8 cellular contexts compared by ENCODE assay signal in genomic region chr13:39037880-39038568, GRCh38. TPM values are rescaled to one million over a fixed set of nuclear protein-coding genes. Genes with fewer than 3 reads are reported as not detected.
A peak's percentile ranks its signal among the peaks of the same experiment; 100 is the strongest.
DNase-seq lines count a peak whose midpoint lies in the region; ATAC-seq and TF ChIP-seq lines count a peak whose summit lies in the region.

TSS of gene NHLRC3 (plus strand) at chr13:39038456. CDS start at chr13:39038640, 184 bp downstream.
TSS of gene PROSER1 (minus strand) at chr13:39038089. CDS start at chr13:39037242, 847 bp downstream.

- DNase-seq in DND-41, result peak; percentile 93
- peak; percentile 96 for DNase-seq in GM23338 (ENCODE audit: low spot score)
- peak; percentile 46 for DNase-seq in LNCaP clone FGC (ENCODE audit: low read depth)
- DNase-seq in SHP77 (lab: John Stamatoyannopoulos, UW), result peak; percentile 74 to 81
- DNase-seq in activated effector memory CD4-positive, alpha-beta T cell treated with anti-CD3 and anti-CD28 coated beads, Interleukin-2, amount 50 U/mL, for 16 hours, result peak; percentile 91
- DNase-seq in fibroblast of the conjunctiva (ENCODE audit: low read depth), result peak; percentile 94
- DNase-seq in nephron progenitor cell, result peak; percentile 82
- peak; percentile 89 to 93 for DNase-seq in stimulated activated naive CD8-positive, alpha-beta T cell treated with anti-CD3 and anti-CD28 coated beads, Interleukin-15, amount 100 ng/mL, for 72 hours

- H3F3A ChIP-seq in GM23338 (replicated peaks; ENCODE audit: low read depth), result no peaks in the 10 kb centered on the region

- no peaks in the 10 kb centered on the region for H3K9me3 Mint-ChIP-seq in GM23338
- H3K9me3 Mint-ChIP-seq in nephron progenitor cell, result no peaks in the 10 kb centered on the region
- H3K9me3 Mint-ChIP-seq in stimulated activated naive CD8-positive, alpha-beta T cell treated with anti-CD3 and anti-CD28 coated beads, Interleukin-15, amount 100 ng/mL, for 72 hours, result no peaks in the 10 kb centered on the region

- peaks cover 27% of the 10 kb centered on the region for H4K20me1 ChIP-seq in DND-41 (ENCODE audit: insufficient read depth, low read length)
- H4K20me1 ChIP-seq in GM23338 (replicated peaks; ENCODE audit: insufficient read depth), result peaks cover 16% of the 10 kb centered on the region; the same call in 1 of the 2 replicates

- H3K4me3 Mint-ChIP-seq in GM23338 (peak within 1 kb of the TSS; percentile 93), nephron progenitor cell (peak within 1 kb of the TSS; percentile 99)
- H3K4me3 Mint-ChIP-seq in stimulated activated naive CD8-positive, alpha-beta T cell treated with anti-CD3 and anti-CD28 coated beads, Interleukin-15, amount 100 ng/mL, for 72 hours, result peak within 1 kb of the TSS; percentile 90 to 97

- H3K4me3 ChIP-seq in DND-41 (ENCODE audit: low read depth in 1 of 2, low read length in 2 of 2), result peak within 1 kb of the TSS; percentile 85 to 91
- H3K4me3 ChIP-seq in GM23338, result peak within 1 kb of the TSS; percentile 86
- H3K4me3 ChIP-seq in LNCaP clone FGC (ENCODE audit: low read depth, low read length), result peak within 1 kb of the TSS; percentile 92

- H3K79me2 ChIP-seq in DND-41 (ENCODE audit: insufficient read depth, low read length) (peaks cover 78% of the 10 kb centered on the region), GM23338 (replicated peaks; ENCODE audit: insufficient read depth) (peaks cover 53% of the 10 kb centered on the region)

- no peak for TF ChIP-seq CTCF in DND-41 (IDR thresholded peaks at IDR 0.05; ENCODE audit: borderline replicate concordance, extremely low read depth, low read length, poor library complexity, severe bottlenecking)
- no peak for TF ChIP-seq CTCF in GM23338 (conservative IDR thresholded peaks at IDR 0.05; ENCODE audit: low read depth in 2 of 2)
- no peak for TF ChIP-seq CTCF in LNCaP clone FGC (IDR thresholded peaks at IDR 0.05; ENCODE audit: control insufficient read depth, extremely low read depth, insufficient read depth)
- no peak for TF ChIP-seq CTCF in nephron progenitor cell (IDR thresholded peaks at IDR 0.05)

- H3K9me3 ChIP-seq in DND-41 (ENCODE audit: insufficient read depth, low read length, severe bottlenecking), result no peaks in the 10 kb centered on the region

- H2AFZ ChIP-seq in DND-41 (ENCODE audit: low read depth, low read length), result peak within 1 kb of the TSS; percentile 98
- H2AFZ ChIP-seq in GM23338, result peak within 1 kb of the TSS; percentile 2

- H3K36me3 ChIP-seq in DND-41 (ENCODE audit: insufficient read depth, low read length) (peaks cover 11% of the 10 kb centered on the region; the same call in 1 of the 2 replicates), GM23338 (ENCODE audit: insufficient read depth) (no peaks in the 10 kb centered on the region)

- peaks cover 53% of the 10 kb centered on the region for H3K4me1 ChIP-seq in DND-41 (ENCODE audit: insufficient read depth, low read length)
- peaks cover 19% of the 10 kb centered on the region for H3K4me1 ChIP-seq in GM23338 (ENCODE audit: insufficient read depth)

- H3K27ac Mint-ChIP-seq in GM23338, result peak within 1 kb of the TSS; percentile 98
- peak within 1 kb of the TSS; percentile 100 for H3K27ac Mint-ChIP-seq in nephron progenitor cell
- H3K27ac Mint-ChIP-seq in stimulated activated naive CD8-positive, alpha-beta T cell treated with anti-CD3 and anti-CD28 coated beads, Interleukin-15, amount 100 ng/mL, for 72 hours, result peak within 1 kb of the TSS; percentile 98 to 99

- H3K4me1 Mint-ChIP-seq in GM23338 (peaks cover 24% of the 10 kb centered on the region), nephron progenitor cell (peaks cover 58% of the 10 kb centered on the region)
- peaks cover 34% of the 10 kb centered on the region for H3K4me1 Mint-ChIP-seq in stimulated activated naive CD8-positive, alpha-beta T cell treated with anti-CD3 and anti-CD28 coated beads, Interleukin-15, amount 100 ng/mL, for 72 hours

- H3K4me2 ChIP-seq in DND-41 (ENCODE audit: insufficient read depth, low read length), result peak within 1 kb of the TSS; percentile 83
- H3K4me2 ChIP-seq in GM23338, result peak within 1 kb of the TSS; percentile 76

- H3K27ac ChIP-seq in DND-41 (ENCODE audit: low read length) (peak within 1 kb of the TSS; percentile 94), GM23338 (ENCODE audit: low read depth) (peak within 1 kb of the TSS; percentile 90)

- H3K27me3 Mint-ChIP-seq in GM23338 (ENCODE audit: insufficient read depth, low read depth, poor library complexity), result peaks cover under 1% of the 10 kb centered on the region
- no peaks in the 10 kb centered on the region for H3K27me3 Mint-ChIP-seq in nephron progenitor cell (ENCODE audit: low read depth, poor library complexity)
- no peaks in the 10 kb centered on the region for H3K27me3 Mint-ChIP-seq in stimulated activated naive CD8-positive, alpha-beta T cell treated with anti-CD3 and anti-CD28 coated beads, Interleukin-15, amount 100 ng/mL, for 72 hours

- ATAC-seq in DND-41 (ENCODE audit: insufficient read depth, low read depth) (peak; percentile 85), GM23338 (peak; percentile 89)
- ATAC-seq in stimulated activated naive CD8-positive, alpha-beta T cell treated with anti-CD3 and anti-CD28 coated beads, Interleukin-15, amount 100 ng/mL, for 72 hours, result peak; percentile 95

- no peaks in the 10 kb centered on the region for H3K27me3 ChIP-seq in DND-41 (ENCODE audit: insufficient read depth, low read length, poor library complexity)
- no peaks in the 10 kb centered on the region for H3K27me3 ChIP-seq in GM23338 (ENCODE audit: insufficient read depth)

- no peaks in the 10 kb centered on the region for H3K9me2 ChIP-seq in GM23338 (ENCODE audit: insufficient read depth)

- H3K9ac ChIP-seq in DND-41 (ENCODE audit: low read depth, low read length), result peak within 1 kb of the TSS; percentile 86

- H3K36me3 Mint-ChIP-seq in GM23338 (ENCODE audit: low read depth) (peaks cover 11% of the 10 kb centered on the region), nephron progenitor cell (ENCODE audit: low read depth) (peaks cover 22% of the 10 kb centered on the region)

TF ChIP-seq in GM23338, 12 proteins besides CTCF, POLR2A, EP300 and RAD21 (continues in another document):
- TF ChIP-seq POLR2AphosphoS5 (IDR thresholded peaks at IDR 0.05; ENCODE audit: low read depth) (peak; percentile 73), ZNF462 (CRISPR knock-in tag; IDR thresholded peaks at IDR 0.05) (no peak)

RNA-seq across cellular contexts. Expression of gene NHLRC3, which starts in this region (rescaled TPM):
- 14.6 and 15.6 TPM in 2 replicates for total RNA-seq in GM23338 (2014; rRNA removed; shearing (Covaris generic))
- 11.0 and 11.8 TPM in 2 replicates for polyA plus RNA-seq in GM23338 (2016; fragmentation: Nextera tagmentation; extraction: Ambion mirVana)

RNA-seq across cellular contexts. Expression of gene PROSER1, which starts in this region (rescaled TPM):
- total RNA-seq in GM23338 (2014; rRNA removed; shearing (Covaris generic)), result 116 and 141 TPM in 2 replicates
- polyA plus RNA-seq in GM23338 (2016; fragmentation: Nextera tagmentation; extraction: Ambion mirVana), result 58.8 and 64.9 TPM in 2 replicates

Comparison
In these comparisons a context has a peak if more than half of its experiments do, and no peak if none do; other contexts are left out.
1. Peak in every context shown above with its lines: DNase-seq, ATAC-seq, H3K4me3 ChIP-seq and H3K27ac ChIP-seq.
2. DNase-seq: peak in every context shown above with its lines; median percentile 96 in GM23338; 94 in fibroblast of the conjunctiva; 93 in DND-41; 91 in activated effector memory CD4-positive, alpha-beta T cell treated with anti-CD3 and anti-CD28 coated beads, Interleukin-2, amount 50 U/mL, for 16 hours; 91 in stimulated activated naive CD8-positive, alpha-beta T cell treated with anti-CD3 and anti-CD28 coated beads, Interleukin-15, amount 100 ng/mL, for 72 hours; 82 in nephron progenitor cell; 78 in SHP77; 46 in LNCaP clone FGC.